Comparison of ENCODE assay signal across 19 cellular contexts in genomic region chrX:11261260-11261659, GRCh38. TPM values are rescaled to one million over a fixed set of nuclear protein-coding genes. Genes with fewer than 3 reads are reported as not detected.
A peak's percentile ranks its signal among the peaks of the same experiment; 100 is the strongest.
DNase-seq lines count a peak whose midpoint lies in the region; ATAC-seq, FAIRE-seq and TF ChIP-seq lines count a peak whose summit lies in the region.
"Had no signal": no experiment of that assay in that cellular context is flagged by ENCODE, and none has a peak within 500 bp of the region (broad histone marks: within the 10 kb centered on the region; RNA-seq: fewer than 3 reads in every experiment).

No MANE protein-coding gene starts in this region.

- no peak overlapping the region for H3K4me3 ChIP-seq in fibroblast of pulmonary artery (replicated peaks; ENCODE audit: low read depth, low read length)
- H3K4me3 ChIP-seq: PC-9 had no signal

- no peak for ATAC-seq in HG03439 (IDR thresholded peaks at IDR 0.05; ENCODE audit: unreplicated experiment)
- ATAC-seq in activated CD4-positive, CD25-positive, alpha-beta regulatory T cell treated with anti-CD3 and anti-CD28 coated beads, Interleukin-2, amount 50 U/mL, for 24 hours: no peak
- ATAC-seq: WTC11 had no signal

- peak; percentile 3 for DNase-seq in H4 (ENCODE audit: low spot score)
- peak; percentile 58 for DNase-seq in fibroblast of pulmonary artery (ENCODE audit: low read depth)
- peak; percentile 12 for DNase-seq in urothelium cell line (ENCODE audit: low spot score)
- DNase-seq in retina: no peak
- DNase-seq: activated effector memory CD4-positive, alpha-beta T cell treated with anti-CD3 and anti-CD28 coated beads, Interleukin-2, amount 50 U/mL, for 16 hours; CD8-positive, alpha-beta memory T cell; effector memory CD4-positive, alpha-beta T cell; GF-D8; midbrain; NCI-H1930; NCI-H524 treated with DMSO at 0.1 percent for 48 hours; occipital lobe; PC-9; small intestine had no signal

- no peak for FAIRE-seq in urothelium cell line (lab: Jason Lieb, UNC)
- FAIRE-seq: keratinocyte, small intestine had no signal

- no peak for TF ChIP-seq CTCF in VCaP (conservative IDR thresholded peaks at IDR 0.05)
- no peak for TF ChIP-seq CTCF in fibroblast of pulmonary artery (IDR thresholded peaks at IDR 0.05; ENCODE audit: low read length, missing control alignments)

- H3K27ac ChIP-seq in VCaP: peak overlapping the region; percentile 93; the same call in 1 of the 2 replicates
- H3K27ac ChIP-seq: PC-9 had no signal

RNA-seq across cellular contexts. Expression of gene AMELX, which starts 32.0 kb away (rescaled TPM):
- total RNA-seq in H4 (2014; rRNA removed; shearing (Covaris generic)): not detected in 2 replicates
- total RNA-seq: CD8-positive, alpha-beta memory T cell; occipital lobe; PC-9; WTC11 had no signal
